13 cellular contexts compared by ENCODE assay signal in the genomic region with DNA sequence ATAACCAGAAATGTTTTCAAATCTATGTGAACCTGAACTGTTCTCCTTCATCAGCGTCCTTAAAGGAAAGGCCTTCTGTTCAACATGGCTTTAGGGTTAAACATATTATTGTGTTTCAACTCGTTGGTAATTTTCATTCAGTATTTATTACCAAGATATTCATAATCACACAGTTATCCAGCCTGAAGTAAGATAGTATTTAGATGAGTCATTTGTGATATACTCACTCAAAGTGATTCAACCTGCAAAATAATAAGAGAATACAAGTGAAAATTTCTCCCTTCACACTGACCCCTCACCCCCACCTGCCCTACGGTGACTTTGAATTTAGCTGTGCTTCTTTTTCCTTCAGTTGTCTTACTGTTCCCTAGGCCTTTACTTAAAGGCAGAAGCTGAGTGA. TPM values are rescaled to one million over a fixed set of nuclear protein-coding genes. Genes with fewer than 3 reads are reported as not detected.
DNase-seq lines count a peak whose midpoint lies in the region; ATAC-seq and TF ChIP-seq lines count a peak whose summit lies in the region.
"Had no signal": no experiment of that assay in that cellular context is flagged by ENCODE, and none has a peak within 500 bp of the region (broad histone marks: within the 10 kb centered on the region; RNA-seq: fewer than 3 reads in every experiment).

No MANE protein-coding gene starts in this region.

- CTCF ChIA-PET in CD8-positive, alpha-beta memory T cell (lab: Charles Lee): interaction anchor here (0.8 to 3.3 kb wide), 11 partner anchors 29 to 720 kb away, joined by 3 to 39 read pairs (median 5); partner anchors contain the start of genes CNEP1R1 and SNX20

- H3K9me3 ChIP-seq in CD8-positive, alpha-beta memory T cell (ENCODE audit: low read length): no peaks in the 10 kb centered on the region
- no peaks in the 10 kb centered on the region for H3K9me3 ChIP-seq in Karpas-422 (ENCODE audit: low read length)
- H3K9me3 ChIP-seq: upper lobe of left lung had no signal

- POLR2A ChIA-PET in CD8-positive, alpha-beta memory T cell (lab: Charles Lee): interaction anchor here (0.6 to 1.3 kb wide), 10 partner anchors 29 to 724 kb away, joined by 3 to 11 read pairs (median 4); partner anchors contain the start of gene SNX20

- intact Hi-C loops in natural killer cell (cut with micrococcal nuclease): loop anchor here (5.0 to 10.0 kb wide), 3 partner anchors 60 to 718 kb away; partner anchors contain the start of genes BRD7 and CNEP1R1

- no peaks in the 10 kb centered on the region for H3K9me3 Mint-ChIP-seq in CD8-positive, alpha-beta memory T cell
- peaks cover 0 to 3% (median 0%) of the 10 kb centered on the region in 5 experiments for H3K9me3 Mint-ChIP-seq in brain
- H3K9me3 Mint-ChIP-seq in natural killer cell: no peaks in the 10 kb centered on the region
- H3K9me3 Mint-ChIP-seq: nephron progenitor cell had no signal

- peak overlapping the region; percentile 91 to 99 (median 96) for H3K4me3 Mint-ChIP-seq in CD8-positive, alpha-beta memory T cell
- peak overlapping the region; percentile 24 to 92 (median 36) for H3K4me3 Mint-ChIP-seq in brain
- peak overlapping the region; percentile 89 for H3K4me3 Mint-ChIP-seq in natural killer cell
- H3K4me3 Mint-ChIP-seq: nephron progenitor cell had no signal

- H3K36me3 Mint-ChIP-seq in CD8-positive, alpha-beta memory T cell: peaks cover 10 to 47% (median 16%) of the 10 kb centered on the region in 3 donors
- H3K36me3 Mint-ChIP-seq in brain (peaks cover 18% of the 10 kb centered on the region), natural killer cell (peaks cover 7% of the 10 kb centered on the region)

- ATAC-seq in natural killer cell: no peak
- no peak for ATAC-seq in GM19395 (IDR thresholded peaks at IDR 0.05; ENCODE audit: unreplicated experiment)

- H3K4me1 Mint-ChIP-seq in CD8-positive, alpha-beta memory T cell: peaks cover 58 to 78% (median 73%) of the 10 kb centered on the region in 3 donors
- H3K4me1 Mint-ChIP-seq in brain (peaks cover 66% of the 10 kb centered on the region), natural killer cell (peaks cover 60 to 65% of the 10 kb centered on the region in 2 donors)

- H3K79me2 ChIP-seq in Karpas-422 (ENCODE audit: low read length): peaks cover 12% of the 10 kb centered on the region; the same call in 1 of the 2 replicates

- peak overlapping the region; percentile 83 for H3K4me3 ChIP-seq in CD8-positive, alpha-beta memory T cell (ENCODE audit: low read length)
- H3K4me3 ChIP-seq in Karpas-422 (ENCODE audit: low read length): no peak overlapping the region
- H3K4me3 ChIP-seq: SK-N-MC, upper lobe of left lung had no signal

- H3K36me3 ChIP-seq in CD8-positive, alpha-beta memory T cell (ENCODE audit: insufficient read depth, low read length): peaks cover under 1% of the 10 kb centered on the region
- H3K36me3 ChIP-seq in Karpas-422 (ENCODE audit: insufficient read depth, low read length): peaks cover 7% of the 10 kb centered on the region; the same call in 1 of the 2 replicates

- no peak overlapping the region for H2AFZ ChIP-seq in Karpas-422 (ENCODE audit: low read length)

- peak overlapping the region; percentile 75 for H3K4me2 ChIP-seq in Karpas-422 (ENCODE audit: low read depth, low read length, poor library complexity, severe bottlenecking)
- H3K4me2 ChIP-seq: KMS-11 had no signal

- H3K27me3 Mint-ChIP-seq in CD8-positive, alpha-beta memory T cell: peaks cover 0 to 4% of the 10 kb centered on the region in 2 donors
- H3K27me3 Mint-ChIP-seq in brain (no peaks in the 10 kb centered on the region), natural killer cell (ENCODE audit: low read depth in 2 of 2) (no peaks in the 10 kb centered on the region)

- H3K9me2 ChIP-seq in Karpas-422 (replicated peaks; ENCODE audit: insufficient read depth, low read length): no peaks in the 10 kb centered on the region

- no peak for TF ChIP-seq CTCF in brain (conservative IDR thresholded peaks at IDR 0.05)
- TF ChIP-seq CTCF in natural killer cell (IDR thresholded peaks at IDR 0.05): no peak

- no peaks in the 10 kb centered on the region for H4K20me1 ChIP-seq in Karpas-422 (ENCODE audit: insufficient read depth, low read depth, low read length)

- no peak overlapping the region for H3K27ac ChIP-seq in CD8-positive, alpha-beta memory T cell (ENCODE audit: low read depth, low read length)
- H3K27ac ChIP-seq in Karpas-422 (ENCODE audit: low read length): no peak overlapping the region
- H3K27ac ChIP-seq: KMS-11, SK-N-MC had no signal

- peak overlapping the region; percentile 92 to 99 (median 98) for H3K27ac Mint-ChIP-seq in CD8-positive, alpha-beta memory T cell
- peak overlapping the region in 1 of 5 experiments; percentile 51 for H3K27ac Mint-ChIP-seq in brain
- peak overlapping the region; percentile 97 to 99 for H3K27ac Mint-ChIP-seq in natural killer cell
- H3K27ac Mint-ChIP-seq: nephron progenitor cell had no signal

- H3K4me1 ChIP-seq in CD8-positive, alpha-beta memory T cell (ENCODE audit: insufficient read depth, low read length): peaks cover 54% of the 10 kb centered on the region
- H3K4me1 ChIP-seq in Karpas-422 (ENCODE audit: low read length): peaks cover 28% of the 10 kb centered on the region

- H3K27me3 ChIP-seq in CD8-positive, alpha-beta memory T cell (ENCODE audit: insufficient read depth, low read length, poor library complexity, severe bottlenecking): no peaks in the 10 kb centered on the region
- no peaks in the 10 kb centered on the region for H3K27me3 ChIP-seq in Karpas-422 (ENCODE audit: low read length)
- H3K27me3 ChIP-seq: upper lobe of left lung had no signal

- no peak overlapping the region for H3K9ac ChIP-seq in Karpas-422 (ENCODE audit: low read length)
- H3K9ac ChIP-seq: KMS-11 had no signal

- DNase-seq in CD8-positive, alpha-beta memory T cell: no peak
- DNase-seq in Karpas-422 (no peak), natural killer cell (no peak), LoVo (ENCODE audit: low spot score) (no peak), iPS-NIHi7 (ENCODE audit: extremely low spot score) (no peak)
- DNase-seq in stimulated activated CD4-positive, alpha-beta T cell treated with anti-CD3 and anti-CD28 coated beads, Interleukin-2, amount 100 ng/mL, for 48 hours: no peak
- DNase-seq: DMS 273 treated with DMSO at 0.1 percent for 48 hours, nephron progenitor cell, upper lobe of left lung had no signal

RNA-seq across cellular contexts. Expression of gene CYLD, which starts 3.0 kb away (rescaled TPM):
- total RNA-seq in CD8-positive, alpha-beta memory T cell: 100 to 1,000 TPM; 144 to 152 TPM
- 105 TPM for polyA plus RNA-seq in CD8-positive, alpha-beta memory T cell
- 37.5 and 44.4 TPM in 2 replicates for total RNA-seq in Karpas-422 (2014; rRNA removed; shearing (Covaris generic); ENCODE audit: low replicate concordance)
- 10.3 TPM for polyA plus RNA-seq in brain (ENCODE audit: insufficient read depth, low read depth, low replicate concordance)
- 100 to 1,000 TPM; 227 to 246 (median 236) TPM for total RNA-seq in natural killer cell

RNA-seq across cellular contexts. Expression of gene NOD2, which starts 51.5 kb away (rescaled TPM):
- total RNA-seq in CD8-positive, alpha-beta memory T cell: 1 to 10 TPM; 1.8 TPM
- 1.9 TPM for polyA plus RNA-seq in CD8-positive, alpha-beta memory T cell
- not detected in 2 replicates for total RNA-seq in Karpas-422 (2014; rRNA removed; shearing (Covaris generic); ENCODE audit: low replicate concordance)
- polyA plus RNA-seq in brain (ENCODE audit: insufficient read depth, low read depth, low replicate concordance): not detected
- 1 to 10 TPM; 2.8 to 8.6 (median 2.9) TPM for total RNA-seq in natural killer cell

Comparison
In these comparisons a context has a peak if more than half of its experiments do, and no peak if none do; other contexts are left out.
1. H3K4me3 Mint-ChIP-seq: peak in every context shown above with its lines; median percentile 96 in CD8-positive, alpha-beta memory T cell; 89 in natural killer cell; 36 in brain.